1 cellular context compared by ENCODE assay signal in the genomic region with DNA sequence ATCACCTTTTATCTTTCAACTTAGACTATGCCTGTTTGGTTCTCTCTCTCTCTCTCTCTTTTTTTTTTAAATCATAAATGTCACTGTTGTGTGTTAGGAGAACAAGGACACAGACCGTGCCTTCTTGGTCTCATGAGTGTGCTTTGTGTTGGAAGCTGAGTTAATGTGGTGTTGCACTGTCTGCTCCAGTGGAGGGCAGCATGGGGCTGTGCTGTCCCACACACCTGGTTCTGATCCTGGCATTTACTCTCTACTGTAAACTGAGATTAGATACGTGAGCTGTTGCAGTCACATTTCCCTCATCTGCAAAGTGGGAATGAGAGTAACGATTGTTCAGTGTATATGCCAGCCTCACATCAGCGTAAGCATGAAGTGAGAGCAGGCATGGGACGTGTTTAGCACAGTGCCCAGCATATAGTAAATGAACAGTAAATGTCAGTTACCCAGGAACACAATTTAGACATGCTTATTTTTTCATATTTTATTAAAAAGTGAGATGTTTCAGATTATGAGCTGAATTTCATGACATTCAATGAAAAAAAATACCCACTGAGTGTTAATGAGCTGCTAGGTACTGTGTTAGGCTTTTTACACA.
A peak's percentile ranks its signal among the peaks of the same experiment; 100 is the strongest.
TF ChIP-seq lines count a peak whose summit lies in the region.

No MANE protein-coding gene starts in this region.

TF ChIP-seq in HepG2, 621 proteins besides CTCF, POLR2A, EP300 and RAD21 (continued from another document):
- TF ChIP-seq, protein P1, sequence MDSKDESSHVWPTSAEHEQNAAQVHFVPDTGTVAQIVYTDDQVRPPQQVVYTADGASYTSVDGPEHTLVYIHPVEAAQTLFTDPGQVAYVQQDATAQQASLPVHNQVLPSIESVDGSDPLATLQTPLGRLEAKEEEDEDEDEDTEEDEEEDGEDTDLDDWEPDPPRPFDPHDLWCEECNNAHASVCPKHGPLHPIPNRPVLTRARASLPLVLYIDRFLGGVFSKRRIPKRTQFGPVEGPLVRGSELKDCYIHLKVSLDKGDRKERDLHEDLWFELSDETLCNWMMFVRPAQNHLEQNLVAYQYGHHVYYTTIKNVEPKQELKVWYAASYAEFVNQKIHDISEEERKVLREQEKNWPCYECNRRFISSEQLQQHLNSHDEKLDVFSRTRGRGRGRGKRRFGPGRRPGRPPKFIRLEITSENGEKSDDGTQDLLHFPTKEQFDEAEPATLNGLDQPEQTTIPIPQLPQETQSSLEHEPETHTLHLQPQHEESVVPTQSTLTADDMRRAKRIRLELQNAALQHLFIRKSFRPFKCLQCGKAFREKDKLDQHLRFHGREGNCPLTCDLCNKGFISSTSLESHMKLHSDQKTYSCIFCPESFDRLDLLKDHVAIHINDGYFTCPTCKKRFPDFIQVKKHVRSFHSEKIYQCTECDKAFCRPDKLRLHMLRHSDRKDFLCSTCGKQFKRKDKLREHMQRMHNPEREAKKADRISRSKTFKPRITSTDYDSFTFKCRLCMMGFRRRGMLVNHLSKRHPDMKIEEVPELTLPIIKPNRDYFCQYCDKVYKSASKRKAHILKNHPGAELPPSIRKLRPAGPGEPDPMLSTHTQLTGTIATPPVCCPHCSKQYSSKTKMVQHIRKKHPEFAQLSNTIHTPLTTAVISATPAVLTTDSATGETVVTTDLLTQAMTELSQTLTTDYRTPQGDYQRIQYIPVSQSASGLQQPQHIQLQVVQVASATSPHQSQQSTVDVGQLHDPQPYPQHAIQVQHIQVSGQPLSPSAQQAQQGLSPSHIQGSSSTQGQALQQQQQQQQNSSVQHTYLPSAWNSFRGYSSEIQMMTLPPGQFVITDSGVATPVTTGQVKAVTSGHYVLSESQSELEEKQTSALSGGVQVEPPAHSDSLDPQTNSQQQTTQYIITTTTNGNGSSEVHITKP (CRISPR knock-in tag; IDR thresholded peaks at IDR 0.05; ENCODE audit: low read depth): no peak
- TF ChIP-seq DNMT1 (CRISPR knock-in tag; IDR thresholded peaks at IDR 0.05) (no peak), ZKSCAN8 (CRISPR knock-in tag; IDR thresholded peaks at IDR 0.05; ENCODE audit: borderline replicate concordance) (no peak), ZNF274 (CRISPR knock-in tag; IDR thresholded peaks at IDR 0.05) (no peak), SIN3B (IDR thresholded peaks at IDR 0.05; ENCODE audit: low read length) (no peak), ZNF530 (CRISPR knock-in tag; IDR thresholded peaks at IDR 0.05; ENCODE audit: low read depth) (no peak), ZNF614 (CRISPR knock-in tag; IDR thresholded peaks at IDR 0.05; ENCODE audit: borderline replicate concordance) (peak; percentile 96), ZHX1 (CRISPR knock-in tag; IDR thresholded peaks at IDR 0.05; ENCODE audit: low read depth) (no peak), ZNF678 (CRISPR knock-in tag; IDR thresholded peaks at IDR 0.05) (no peak), KAT2B (IDR thresholded peaks at IDR 0.05; ENCODE audit: borderline replicate concordance, low read depth, low read length) (no peak), ZNF713 (CRISPR knock-in tag; IDR thresholded peaks at IDR 0.05) (no peak), ZNF230 (CRISPR knock-in tag; IDR thresholded peaks at IDR 0.05) (no peak), HDAC1 (CRISPR knock-in tag; IDR thresholded peaks at IDR 0.05) (no peak), XRCC5 (optimal IDR thresholded peaks at IDR 0.05; ENCODE audit: low read length) (peak; percentile 38), SCMH1 (CRISPR knock-in tag; IDR thresholded peaks at IDR 0.05; ENCODE audit: borderline replicate concordance) (no peak), ZC3H13 (CRISPR knock-in tag; IDR thresholded peaks at IDR 0.05) (no peak), LCORL (IDR thresholded peaks at IDR 0.05) (no peak), LCORL (CRISPR knock-in tag; IDR thresholded peaks at IDR 0.05) (no peak), ZNF563 (CRISPR knock-in tag; IDR thresholded peaks at IDR 0.05) (no peak)
- TF ChIP-seq, protein P2, sequence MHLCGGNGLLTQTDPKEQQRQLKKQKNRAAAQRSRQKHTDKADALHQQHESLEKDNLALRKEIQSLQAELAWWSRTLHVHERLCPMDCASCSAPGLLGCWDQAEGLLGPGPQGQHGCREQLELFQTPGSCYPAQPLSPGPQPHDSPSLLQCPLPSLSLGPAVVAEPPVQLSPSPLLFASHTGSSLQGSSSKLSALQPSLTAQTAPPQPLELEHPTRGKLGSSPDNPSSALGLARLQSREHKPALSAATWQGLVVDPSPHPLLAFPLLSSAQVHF (CRISPR knock-in tag; IDR thresholded peaks at IDR 0.05): no peak
- TF ChIP-seq, protein P3, sequence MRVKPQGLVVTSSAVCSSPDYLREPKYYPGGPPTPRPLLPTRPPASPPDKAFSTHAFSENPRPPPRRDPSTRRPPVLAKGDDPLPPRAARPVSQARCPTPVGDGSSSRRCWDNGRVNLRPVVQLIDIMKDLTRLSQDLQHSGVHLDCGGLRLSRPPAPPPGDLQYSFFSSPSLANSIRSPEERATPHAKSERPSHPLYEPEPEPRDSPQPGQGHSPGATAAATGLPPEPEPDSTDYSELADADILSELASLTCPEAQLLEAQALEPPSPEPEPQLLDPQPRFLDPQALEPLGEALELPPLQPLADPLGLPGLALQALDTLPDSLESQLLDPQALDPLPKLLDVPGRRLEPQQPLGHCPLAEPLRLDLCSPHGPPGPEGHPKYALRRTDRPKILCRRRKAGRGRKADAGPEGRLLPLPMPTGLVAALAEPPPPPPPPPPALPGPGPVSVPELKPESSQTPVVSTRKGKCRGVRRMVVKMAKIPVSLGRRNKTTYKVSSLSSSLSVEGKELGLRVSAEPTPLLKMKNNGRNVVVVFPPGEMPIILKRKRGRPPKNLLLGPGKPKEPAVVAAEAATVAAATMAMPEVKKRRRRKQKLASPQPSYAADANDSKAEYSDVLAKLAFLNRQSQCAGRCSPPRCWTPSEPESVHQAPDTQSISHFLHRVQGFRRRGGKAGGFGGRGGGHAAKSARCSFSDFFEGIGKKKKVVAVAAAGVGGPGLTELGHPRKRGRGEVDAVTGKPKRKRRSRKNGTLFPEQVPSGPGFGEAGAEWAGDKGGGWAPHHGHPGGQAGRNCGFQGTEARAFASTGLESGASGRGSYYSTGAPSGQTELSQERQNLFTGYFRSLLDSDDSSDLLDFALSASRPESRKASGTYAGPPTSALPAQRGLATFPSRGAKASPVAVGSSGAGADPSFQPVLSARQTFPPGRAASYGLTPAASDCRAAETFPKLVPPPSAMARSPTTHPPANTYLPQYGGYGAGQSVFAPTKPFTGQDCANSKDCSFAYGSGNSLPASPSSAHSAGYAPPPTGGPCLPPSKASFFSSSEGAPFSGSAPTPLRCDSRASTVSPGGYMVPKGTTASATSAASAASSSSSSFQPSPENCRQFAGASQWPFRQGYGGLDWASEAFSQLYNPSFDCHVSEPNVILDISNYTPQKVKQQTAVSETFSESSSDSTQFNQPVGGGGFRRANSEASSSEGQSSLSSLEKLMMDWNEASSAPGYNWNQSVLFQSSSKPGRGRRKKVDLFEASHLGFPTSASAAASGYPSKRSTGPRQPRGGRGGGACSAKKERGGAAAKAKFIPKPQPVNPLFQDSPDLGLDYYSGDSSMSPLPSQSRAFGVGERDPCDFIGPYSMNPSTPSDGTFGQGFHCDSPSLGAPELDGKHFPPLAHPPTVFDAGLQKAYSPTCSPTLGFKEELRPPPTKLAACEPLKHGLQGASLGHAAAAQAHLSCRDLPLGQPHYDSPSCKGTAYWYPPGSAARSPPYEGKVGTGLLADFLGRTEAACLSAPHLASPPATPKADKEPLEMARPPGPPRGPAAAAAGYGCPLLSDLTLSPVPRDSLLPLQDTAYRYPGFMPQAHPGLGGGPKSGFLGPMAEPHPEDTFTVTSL (CRISPR knock-in tag; IDR thresholded peaks at IDR 0.05; ENCODE audit: borderline replicate concordance): no peak
- TF ChIP-seq, protein P4, sequence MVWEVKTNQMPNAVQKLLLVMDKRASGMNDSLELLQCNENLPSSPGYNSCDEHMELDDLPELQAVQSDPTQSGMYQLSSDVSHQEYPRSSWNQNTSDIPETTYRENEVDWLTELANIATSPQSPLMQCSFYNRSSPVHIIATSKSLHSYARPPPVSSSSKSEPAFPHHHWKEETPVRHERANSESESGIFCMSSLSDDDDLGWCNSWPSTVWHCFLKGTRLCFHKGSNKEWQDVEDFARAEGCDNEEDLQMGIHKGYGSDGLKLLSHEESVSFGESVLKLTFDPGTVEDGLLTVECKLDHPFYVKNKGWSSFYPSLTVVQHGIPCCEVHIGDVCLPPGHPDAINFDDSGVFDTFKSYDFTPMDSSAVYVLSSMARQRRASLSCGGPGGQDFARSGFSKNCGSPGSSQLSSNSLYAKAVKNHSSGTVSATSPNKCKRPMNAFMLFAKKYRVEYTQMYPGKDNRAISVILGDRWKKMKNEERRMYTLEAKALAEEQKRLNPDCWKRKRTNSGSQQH (CRISPR knock-in tag; IDR thresholded peaks at IDR 0.05; ENCODE audit: low read depth): no peak
- TF ChIP-seq, protein P5, sequence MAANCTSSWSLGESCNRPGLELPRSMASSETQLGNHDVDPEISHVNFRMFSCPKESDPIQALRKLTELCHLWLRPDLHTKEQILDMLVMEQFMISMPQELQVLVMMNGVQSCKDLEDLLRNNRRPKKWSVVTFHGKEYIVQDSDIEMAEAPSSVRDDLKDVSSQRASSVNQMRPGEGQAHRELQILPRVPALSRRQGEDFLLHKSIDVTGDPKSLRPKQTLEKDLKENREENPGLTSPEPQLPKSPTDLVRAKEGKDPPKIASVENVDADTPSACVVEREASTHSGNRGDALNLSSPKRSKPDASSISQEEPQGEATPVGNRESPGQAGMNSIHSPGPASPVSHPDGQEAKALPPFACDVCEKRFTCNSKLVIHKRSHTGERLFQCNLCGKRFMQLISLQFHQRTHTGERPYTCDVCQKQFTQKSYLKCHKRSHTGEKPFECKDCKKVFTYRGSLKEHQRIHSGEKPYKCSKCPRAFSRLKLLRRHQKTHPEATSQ (CRISPR knock-in tag; IDR thresholded peaks at IDR 0.05; ENCODE audit: borderline replicate concordance): peak; percentile 73; the same call in 1 of the 2 replicates
TF ChIP-seq in HepG2: peak in this region for 10.
